Comparison of ENCODE assay signal across 2 cellular contexts in the genomic region with DNA sequence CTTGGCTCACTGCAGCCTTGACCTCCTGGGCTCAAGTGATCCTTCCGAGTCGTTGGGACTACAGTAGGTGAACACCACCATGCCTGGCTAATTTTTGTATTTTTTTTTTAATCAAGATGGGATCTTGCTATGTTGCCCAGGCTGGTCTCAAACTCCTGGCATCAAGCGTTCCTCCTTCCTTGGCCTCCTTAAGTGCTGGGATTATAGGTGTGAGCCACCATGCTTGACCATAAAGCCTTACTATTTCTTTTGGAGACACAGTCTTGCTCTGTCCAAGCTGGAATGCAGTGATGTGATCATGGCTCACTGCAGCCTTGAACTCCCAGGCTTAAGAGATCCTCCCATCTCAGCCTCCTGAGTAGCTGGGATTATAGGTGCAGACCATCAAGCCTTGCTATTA.
TF ChIP-seq lines count a peak whose summit lies in the region.

No MANE protein-coding gene starts in this region.

TF ChIP-seq in HEK293, 187 proteins besides CTCF, POLR2A, EP300 and RAD21:
- TF ChIP-seq, protein P1, sequence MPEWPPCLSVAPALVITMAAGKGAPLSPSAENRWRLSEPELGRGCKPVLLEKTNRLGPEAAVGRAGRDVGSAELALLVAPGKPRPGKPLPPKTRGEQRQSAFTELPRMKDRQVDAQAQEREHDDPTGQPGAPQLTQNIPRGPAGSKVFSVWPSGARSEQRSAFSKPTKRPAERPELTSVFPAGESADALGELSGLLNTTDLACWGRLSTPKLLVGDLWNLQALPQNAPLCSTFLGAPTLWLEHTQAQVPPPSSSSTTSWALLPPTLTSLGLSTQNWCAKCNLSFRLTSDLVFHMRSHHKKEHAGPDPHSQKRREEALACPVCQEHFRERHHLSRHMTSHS (tag by site-specific recombination; IDR thresholded peaks at IDR 0.05) = no peak
- TF ChIP-seq ZNF121 (tag by site-specific recombination; IDR thresholded peaks at IDR 0.05) = peak; percentile 70; the same call in 1 of the 2 replicates
- TF ChIP-seq, protein P2, sequence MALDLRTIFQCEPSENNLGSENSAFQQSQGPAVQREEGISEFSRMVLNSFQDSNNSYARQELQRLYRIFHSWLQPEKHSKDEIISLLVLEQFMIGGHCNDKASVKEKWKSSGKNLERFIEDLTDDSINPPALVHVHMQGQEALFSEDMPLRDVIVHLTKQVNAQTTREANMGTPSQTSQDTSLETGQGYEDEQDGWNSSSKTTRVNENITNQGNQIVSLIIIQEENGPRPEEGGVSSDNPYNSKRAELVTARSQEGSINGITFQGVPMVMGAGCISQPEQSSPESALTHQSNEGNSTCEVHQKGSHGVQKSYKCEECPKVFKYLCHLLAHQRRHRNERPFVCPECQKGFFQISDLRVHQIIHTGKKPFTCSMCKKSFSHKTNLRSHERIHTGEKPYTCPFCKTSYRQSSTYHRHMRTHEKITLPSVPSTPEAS (tag by site-specific recombination; IDR thresholded peaks at IDR 0.05) = 0 out of 2 replicates have a peak, but pooled peaks have one; percentile 3
- TF ChIP-seq PBX3 (CRISPR knock-in tag; IDR thresholded peaks at IDR 0.05) = no peak

TF ChIP-seq in K562, 482 proteins besides CTCF, POLR2A, EP300 and RAD21:
- TF ChIP-seq PYGO2 (tag; IDR thresholded peaks at IDR 0.05) (no peak), POLR2AphosphoS2 (IDR thresholded peaks at IDR 0.05; ENCODE audit: low read length) (no peak), OTX1 (CRISPR knock-in tag; IDR thresholded peaks at IDR 0.05) (no peak), RBM25 (IDR thresholded peaks at IDR 0.05; ENCODE audit: low read depth, low read length, severe bottlenecking) (peak; percentile 24)
TF ChIP-seq in K562: peak in this region for 1.
